Comparison of ENCODE assay signal across 19 cellular contexts in genomic region chr4:35364321-35364870, GRCh38.
"Had no signal": no experiment of that assay in that cellular context is flagged by ENCODE, and none has a peak within 500 bp of the region (broad histone marks: within the 10 kb centered on the region; RNA-seq: fewer than 3 reads in every experiment).

No MANE protein-coding gene starts in this region.

- H3K36me3 ChIP-seq: breast epithelium, sigmoid colon, thoracic aorta, upper lobe of right lung had no signal

- H3K27me3 ChIP-seq: breast epithelium, sigmoid colon, upper lobe of right lung had no signal

- DNase-seq: activated CD4-positive, alpha-beta T cell treated with anti-CD3 and anti-CD28 coated beads for 4 hours; activated CD4-positive, alpha-beta T cell treated with anti-CD3 and anti-CD28 coated beads, Interleukin-2, amount 50 U/mL, for 48 hours; activated CD4-positive, CD25-positive, alpha-beta regulatory T cell; activated CD8-positive, alpha-beta memory T cell treated with anti-CD3 and anti-CD28 coated beads, Interleukin-2, amount 50 U/mL, for 48 hours; activated naive CD4-positive, alpha-beta T cell treated with anti-CD3 and anti-CD28 coated beads for 36 hours; activated naive CD8-positive, alpha-beta T cell treated with anti-CD3 and anti-CD28 coated beads, Interleukin-2, amount 10 ng/mL, durations not matched to agents 7 days and 5 days; activated T-cell treated with anti-CD3 and anti-CD28 coated beads, Interleukin-2, amount 50 U/mL, for 48 hours; amniotic stem cell; effector memory CD4-positive, alpha-beta T cell; foreskin melanocyte; natural killer cell; sigmoid colon; stimulated activated CD4-positive, alpha-beta T cell treated with anti-CD3 and anti-CD28 coated beads, Interleukin-15, amount 100 ng/mL, for 24 hours; stimulated activated naive B cell treated with anti-CD40 and anti-IgM and Interleukin-4, amounts not matched to agents 10 μg/mL and 1 μg/mL and 100 μg/mL, for 72 hours; upper lobe of right lung had no signal

- H3K4me1 ChIP-seq: breast epithelium, sigmoid colon, upper lobe of right lung had no signal

- H3K9me3 ChIP-seq: thoracic aorta, upper lobe of right lung had no signal

- H3K4me3 ChIP-seq: breast epithelium, lung, sigmoid colon, smooth muscle cell, thoracic aorta, upper lobe of right lung had no signal

- H3K27ac ChIP-seq: breast epithelium, sigmoid colon, thoracic aorta, upper lobe of right lung had no signal
